ENCODE assay signal across 1 cellular context in genomic region chr3:183520741-183521556, GRCh38.
TF ChIP-seq lines count a peak whose summit lies in the region.

No MANE protein-coding gene starts in this region.

TF ChIP-seq in GM12878, 131 proteins besides CTCF, POLR2A, EP300 and RAD21:
- TF ChIP-seq ZNF592 (IDR thresholded peaks at IDR 0.05) (peak; percentile 98), ZNF687 (IDR thresholded peaks at IDR 0.05) (peak; percentile 96), ZBTB4 (CRISPR knock-in tag; IDR thresholded peaks at IDR 0.05) (peak; percentile 69; the same call in 1 of the 2 replicates), MEF2B (IDR thresholded peaks at IDR 0.05; ENCODE audit: partially characterized antibody, poor library complexity, severe bottlenecking) (peak; percentile 62), PRDM15 (CRISPR knock-in tag; IDR thresholded peaks at IDR 0.05) (peak; percentile 71; the same call in 1 of the 2 replicates)
